ENCODE assay signal across 7 cellular contexts in genomic region chr21:30320215-30320614, GRCh38. TPM values are rescaled to one million over a fixed set of nuclear protein-coding genes. Genes with fewer than 3 reads are reported as not detected.
"Had no signal": no experiment of that assay in that cellular context is flagged by ENCODE, and none has a peak within 500 bp of the region (broad histone marks: within the 10 kb centered on the region; RNA-seq: fewer than 3 reads in every experiment).

KRTAP26-1 (minus strand) TSS chr21:30320315; CDS start chr21:30320035, 280 bp downstream.

- H3K27ac Mint-ChIP-seq: IgD-negative memory B cell had no signal

- DNase-seq: IMR-90 had no signal

- H3K4me3 ChIP-seq: K562 had no signal

- H3K27me3 Mint-ChIP-seq: IgD-negative memory B cell had no signal

- H3K36me3 Mint-ChIP-seq: IgD-negative memory B cell had no signal

- H3K4me1 Mint-ChIP-seq: IgD-negative memory B cell had no signal

- H3K27ac ChIP-seq: HL-60 had no signal

RNA-seq across cellular contexts. Expression of gene KRTAP26-1, which starts in this region (rescaled TPM):
- total RNA-seq: HepG2, HT-29, HT1080, IMR-90, K562 had no signal
- polyA plus RNA-seq: HepG2, IgD-negative memory B cell, IMR-90, K562 had no signal
